8 cellular contexts compared by ENCODE assay signal in the genomic region with DNA sequence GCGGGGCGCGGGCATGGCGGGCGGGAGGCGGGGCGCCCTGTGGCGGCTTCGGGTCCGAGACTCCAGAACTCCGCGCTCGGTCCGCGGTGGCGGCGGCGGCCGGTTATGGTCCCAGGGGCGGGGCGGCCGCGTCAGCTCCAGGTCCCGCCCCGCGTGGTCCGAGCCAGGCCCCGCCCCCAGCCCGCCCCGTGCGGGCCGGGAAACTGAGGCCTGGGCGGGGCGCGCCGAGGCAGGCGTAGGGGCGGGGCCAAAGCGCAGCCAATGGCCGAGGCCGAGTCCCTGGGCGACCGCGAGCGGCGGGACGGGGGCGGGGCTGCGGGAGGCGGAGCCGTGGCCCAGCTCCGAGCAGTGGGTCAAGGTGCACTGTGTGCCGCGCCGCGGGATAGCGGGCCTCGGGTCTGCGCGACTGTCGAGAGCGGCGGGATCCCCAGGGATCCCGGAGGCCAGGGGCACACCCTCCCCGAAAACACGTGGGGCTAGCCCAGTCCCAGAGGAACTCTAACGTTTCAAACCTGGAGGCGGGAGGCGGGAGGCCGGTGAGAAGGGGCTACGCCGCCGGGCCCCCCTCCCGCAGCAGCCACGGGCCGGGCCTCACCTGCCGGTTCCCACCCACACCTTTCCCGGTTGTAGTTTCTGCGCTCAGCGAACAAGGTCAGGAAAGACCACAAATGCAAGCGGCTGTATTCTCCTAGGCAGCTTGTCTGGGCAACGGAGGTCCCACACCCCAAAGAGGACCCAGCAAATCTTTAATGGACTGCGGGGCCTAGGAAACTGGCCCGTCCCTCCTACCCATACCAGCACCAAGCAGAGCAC. TPM values are rescaled to one million over a fixed set of nuclear protein-coding genes. Genes with fewer than 3 reads are reported as not detected.
DNase-seq lines count a peak whose midpoint lies in the region; ATAC-seq and TF ChIP-seq lines count a peak whose summit lies in the region.

A gene (minus strand): TSS at position 78 of the 813 bp plus-strand sequence. CDS start 63 bp downstream, at position 15.

- no peaks in the 10 kb centered on the region for H3K27me3 ChIP-seq in hepatocyte
- no peaks in the 10 kb centered on the region for H3K27me3 ChIP-seq in aorta (ENCODE audit: control insufficient read depth in 1 of 2, insufficient read depth in 2 of 2, low read length in 1 of 2)

- H4K20me1 ChIP-seq in hepatocyte (ENCODE audit: insufficient read depth, poor library complexity, severe bottlenecking) = peaks cover 22% of the 10 kb centered on the region

- H3K79me2 ChIP-seq in hepatocyte = peaks cover 28% of the 10 kb centered on the region

- H3K4me1 ChIP-seq in hepatocyte (ENCODE audit: insufficient read depth) (peaks cover 24% of the 10 kb centered on the region), aorta (ENCODE audit: control insufficient read depth in 1 of 2, insufficient read depth in 2 of 2, low read length in 2 of 2) (no peaks in the 10 kb centered on the region)

- H3K36me3 ChIP-seq in hepatocyte (replicated peaks; ENCODE audit: insufficient read depth, low read depth) (no peaks in the 10 kb centered on the region), aorta (ENCODE audit: control insufficient read depth in 1 of 2, insufficient read depth in 2 of 2, low read length in 1 of 2) (no peaks in the 10 kb centered on the region)

- H3K9me2 ChIP-seq in hepatocyte (replicated peaks; ENCODE audit: insufficient read depth) = no peaks in the 10 kb centered on the region

- ATAC-seq in HG02852 (IDR thresholded peaks at IDR 0.05; ENCODE audit: unreplicated experiment) = peak; percentile 66
- peak; percentile 93 for ATAC-seq in aorta (ENCODE audit: low FRiP score)

- no peaks in the 10 kb centered on the region for H3K9me3 ChIP-seq in hepatocyte (ENCODE audit: low read depth)
- H3K9me3 ChIP-seq in aorta (ENCODE audit: control insufficient read depth, low read length) = no peaks in the 10 kb centered on the region

- DNase-seq in NCI-H1694 (lab: John Stamatoyannopoulos, UW) (peak; percentile 47), T1000 (lab: John Stamatoyannopoulos, UW) (peak; percentile 90), astrocyte of the cerebellum (ENCODE audit: low read depth) (peak; percentile 32), hepatocyte (ENCODE audit: low spot score) (peak; percentile 98), retina (peak; percentile 86), aorta (peak; percentile 95 to 97)

- peak within 1 kb of the TSS; percentile 69 for H2AFZ ChIP-seq in hepatocyte

- TF ChIP-seq CTCF in astrocyte of the cerebellum (IDR thresholded peaks at IDR 0.05; ENCODE audit: low read depth, low read length, missing control alignments) (no peak), hepatocyte (IDR thresholded peaks at IDR 0.05; ENCODE audit: poor library complexity) (no peak)

- 3% methylated on average over 36 of the region's 84 CpGs for WGBS in hepatocyte (ENCODE audit: low lambda C conversion rate, missing lambda C conversion rate)
- 0 to 1% methylated on average over 57 to 84 of the region's 84 CpGs for WGBS in aorta, 2 donors

- intact Hi-C loops in aorta (cut with DNase I) = loop anchor here (2.0 to 5.0 kb wide), 7 partner anchors 34 to 953 kb away; a partner anchor contains a TSS

- peak within 1 kb of the TSS; percentile 99 for H3K4me2 ChIP-seq in hepatocyte

- peak within 1 kb of the TSS; percentile 99 for H3K27ac ChIP-seq in hepatocyte
- peak within 1 kb of the TSS; percentile 43 to 63 for H3K27ac ChIP-seq in aorta (ENCODE audit: low read depth in 1 of 2, low read length in 2 of 2)

- TF ChIP-seq POLR2A in GM15510 (IDR thresholded peaks at IDR 0.05; ENCODE audit: borderline replicate concordance, extremely low read depth, insufficient read length) = peak; percentile 52

- in situ Hi-C loops in astrocyte of the cerebellum (cut with HindIII; ENCODE audit: low sequenced_read_pairs) = no loop called here

- peak within 1 kb of the TSS; percentile 80 for H3K4me3 ChIP-seq in astrocyte of the cerebellum (ENCODE audit: low read depth, low read length)
- H3K4me3 ChIP-seq in hepatocyte = peak within 1 kb of the TSS; percentile 98
- H3K4me3 ChIP-seq in aorta (ENCODE audit: low read length in 2 of 2) = peak within 1 kb of the TSS; percentile 49 to 77

RNA-seq across cellular contexts. Expression of the gene that starts here (rescaled TPM):
- total RNA-seq in hepatocyte (162 and 187 TPM in 2 replicates), aorta (10 to 100 TPM; 45.8 to 51.6 TPM)
- polyA plus RNA-seq in hepatocyte (395 and 422 TPM in 2 replicates), aorta (10 to 100 TPM; 36.7 to 49.3 TPM)

Comparison
In these comparisons a context has a peak if more than half of its experiments do, and no peak if none do; other contexts are left out.
1. Peak in every context shown above with its lines: DNase-seq, ATAC-seq, H3K4me3 ChIP-seq and H3K27ac ChIP-seq.
2. DNase-seq: peak in every context shown above with its lines; median percentile 98 in hepatocyte; 96 in aorta; 90 in T1000; 86 in retina; 47 in NCI-H1694; 32 in astrocyte of the cerebellum.